ENCODE assay signal across 15 cellular contexts in genomic region chr12:129540249-129540648, GRCh38.
DNase-seq lines count a peak whose midpoint lies in the region; ATAC-seq and TF ChIP-seq lines count a peak whose summit lies in the region.
"Had no signal": no experiment of that assay in that cellular context is flagged by ENCODE, and none has a peak within 500 bp of the region (broad histone marks: within the 10 kb centered on the region; RNA-seq: fewer than 3 reads in every experiment).

No MANE protein-coding gene starts in this region.

- TF ChIP-seq POLR2A in upper lobe of left lung (IDR thresholded peaks at IDR 0.05), result no peak

- H3K27me3 ChIP-seq in RWPE2 (ENCODE audit: insufficient read depth, poor library complexity, severe bottlenecking) (no peaks in the 10 kb centered on the region), upper lobe of left lung (no peaks in the 10 kb centered on the region)

- 47 to 64% methylated on average over 3 of the region's 3 CpGs for WGBS in upper lobe of left lung, 2 donors

- no peaks in the 10 kb centered on the region for H3K36me3 ChIP-seq in RWPE2 (ENCODE audit: low read depth)
- H3K36me3 ChIP-seq in upper lobe of left lung, result no peaks in the 10 kb centered on the region

- H3K27ac ChIP-seq in RWPE2 (ENCODE audit: poor library complexity, severe bottlenecking) (no peak overlapping the region), coronary artery (no peak overlapping the region), upper lobe of left lung (no peak overlapping the region)

- H3K4me1 ChIP-seq in RWPE2 (ENCODE audit: insufficient read depth, poor library complexity, severe bottlenecking) (no peaks in the 10 kb centered on the region), upper lobe of left lung (no peaks in the 10 kb centered on the region)
- H3K4me1 ChIP-seq: Caco-2 had no signal

- H3K4me3 ChIP-seq in RWPE2 (ENCODE audit: severe bottlenecking) (no peak overlapping the region), coronary artery (no peak overlapping the region), upper lobe of left lung (no peak overlapping the region)

- TF ChIP-seq CTCF in RWPE2 (IDR thresholded peaks at IDR 0.05; ENCODE audit: poor library complexity, severe bottlenecking) (no peak), coronary artery (IDR thresholded peaks at IDR 0.05) (no peak), upper lobe of left lung (IDR thresholded peaks at IDR 0.05) (no peak)

- H3K9me3 ChIP-seq in RWPE2 (ENCODE audit: severe bottlenecking) (no peaks in the 10 kb centered on the region), upper lobe of left lung (no peaks in the 10 kb centered on the region)
- H3K9me3 ChIP-seq: Caco-2 had no signal

- peak; percentile 23 for DNase-seq in NCI-H1436 treated with DMSO at 0.1 percent for 48 hours (lab: John Stamatoyannopoulos, UW)
- DNase-seq in NCI-H1436 (lab: John Stamatoyannopoulos, UW), result no peak
- peak; percentile 88 for DNase-seq in NCI-H2029 (lab: John Stamatoyannopoulos, UW)
- DNase-seq in NCI-H510A treated with DMSO at 0.1 percent for 48 hours (lab: John Stamatoyannopoulos, UW), result peak; percentile 94
- no peak for DNase-seq in RWPE2 (ENCODE audit: low spot score)
- no peak for DNase-seq in amygdala (lab: John Stamatoyannopoulos, UW)
- DNase-seq in coronary artery (ENCODE audit: low spot score), result no peak
- DNase-seq in upper lobe of left lung, result no peak
- DNase-seq: Caco-2; CD4-positive, CD25-positive, alpha-beta regulatory T cell; MM.1S; NCI-H1105 treated with DMSO at 0.1 percent for 48 hours; NCI-H2081 treated with DMSO at 0.1 percent for 48 hours; NCI-H446 had no signal

- no peak for TF ChIP-seq EP300 in upper lobe of left lung (IDR thresholded peaks at IDR 0.05)

- ATAC-seq in RWPE2 (ENCODE audit: low read depth), result peak; percentile 31
- no peak for ATAC-seq in upper lobe of left lung (ENCODE audit: low FRiP score in 2 of 2)
- ATAC-seq: Panc1 had no signal

Comparison
In these comparisons a context has a peak if more than half of its experiments do, and no peak if none do; other contexts are left out.
1. DNase-seq: peak in NCI-H1436 treated with DMSO at 0.1 percent for 48 hours (single experiment), NCI-H2029 (single experiment) and NCI-H510A treated with DMSO at 0.1 percent for 48 hours (single experiment); none in NCI-H1436 (single experiment), RWPE2 (single experiment), amygdala (0 of 56), coronary artery (single experiment) and upper lobe of left lung (0 of 2).